In genomic region chr4:125140966-125141495, GRCh38 we compare ENCODE assay signal across 24 cellular contexts.
DNase-seq lines count a peak whose midpoint lies in the region; ATAC-seq, FAIRE-seq and TF ChIP-seq lines count a peak whose summit lies in the region.
"Had no signal": no experiment of that assay in that cellular context is flagged by ENCODE, and none has a peak within 500 bp of the region (broad histone marks: within the 10 kb centered on the region; RNA-seq: fewer than 3 reads in every experiment).

No MANE protein-coding gene starts in this region.

- TF ChIP-seq RAD21 in SK-N-SH (IDR thresholded peaks at IDR 0.05; ENCODE audit: low read length), result no peak

- no peaks in the 10 kb centered on the region for H3K27me3 Mint-ChIP-seq in stimulated activated naive CD8-positive, alpha-beta T cell treated with anti-CD3 and anti-CD28 coated beads, Interleukin-15, amount 100 ng/mL, for 72 hours
- H3K27me3 Mint-ChIP-seq: activated naive CD8-positive, alpha-beta T cell treated with anti-CD3 and anti-CD28 coated beads, Interleukin-2, amount 10 ng/mL, durations not matched to agents 7 days and 5 days; CD4-positive, CD25-positive, alpha-beta regulatory T cell; central memory CD8-positive, alpha-beta T cell; memory B cell; stimulated activated naive B cell treated with anti-CD40 and anti-IgM and Interleukin-4, amounts not matched to agents 10 μg/mL and 1 μg/mL and 100 μg/mL, for 72 hours had no signal

- TF ChIP-seq EP300 in SK-N-SH (IDR thresholded peaks at IDR 0.05; ENCODE audit: borderline replicate concordance in 1 of 2, low read depth in 1 of 2, low read length in 1 of 2), result no peak

- no peaks in the 10 kb centered on the region for H3K9me3 ChIP-seq in SK-N-SH
- H3K9me3 ChIP-seq: psoas muscle, tibial nerve had no signal

- no peaks in the 10 kb centered on the region for H3K36me3 ChIP-seq in SK-N-SH (replicated peaks in 1 of 2; ENCODE audit: control insufficient read depth in 1 of 2, insufficient read depth in 2 of 2, low read length in 1 of 2)
- H3K36me3 ChIP-seq: tibial nerve had no signal

- DNase-seq in ELR (ENCODE audit: low read depth), result peak; percentile 59
- peak; percentile 17 for DNase-seq in SK-N-SH
- peak; percentile 2 for DNase-seq in epithelial cell of proximal tubule (ENCODE audit: low read depth)
- DNase-seq in renal cortical epithelial cell (ENCODE audit: low read depth), result peak; percentile 34
- DNase-seq in stimulated activated naive CD8-positive, alpha-beta T cell treated with anti-CD3 and anti-CD28 coated beads, Interleukin-15, amount 100 ng/mL, for 72 hours, result no peak
- DNase-seq in sciatic nerve (ENCODE audit: low spot score), result no peak
- no peak for DNase-seq in GM12892 (ENCODE audit: insufficient read length)
- DNase-seq: activated naive CD8-positive, alpha-beta T cell treated with anti-CD3 and anti-CD28 coated beads, Interleukin-2, amount 10 ng/mL, durations not matched to agents 7 days and 5 days; CD4-positive, CD25-positive, alpha-beta regulatory T cell; DND-41; endodermal cell; natural killer cell; NCI-H2081; NCI-H524 treated with DMSO at 0.1 percent for 48 hours; psoas muscle; stimulated activated CD4-positive, alpha-beta T cell treated with anti-CD3 and anti-CD28 coated beads, Interleukin-12 subunit alpha, Interleukin-12 subunit beta, amount 100 ng/mL, for 4 hours; stimulated activated naive B cell treated with anti-CD40 and anti-IgM and Interleukin-4, amounts not matched to agents 10 μg/mL and 1 μg/mL and 100 μg/mL, for 72 hours; T-helper 9 cell had no signal

- no peak for TF ChIP-seq CTCF in SK-N-SH (IDR thresholded peaks at IDR 0.05)
- TF ChIP-seq CTCF in epithelial cell of proximal tubule (conservative IDR thresholded peaks at IDR 0.05; ENCODE audit: low read depth, low read length), result no peak

- H3K9ac ChIP-seq in SK-N-SH, result no peak overlapping the region

- no peaks in the 10 kb centered on the region for H3K79me2 ChIP-seq in SK-N-SH (ENCODE audit: insufficient read depth)

- ATAC-seq in stimulated activated naive CD8-positive, alpha-beta T cell treated with anti-CD3 and anti-CD28 coated beads, Interleukin-15, amount 100 ng/mL, for 72 hours, result no peak
- no peak for ATAC-seq in HG03095 (IDR thresholded peaks at IDR 0.05; ENCODE audit: unreplicated experiment)
- no peak for ATAC-seq in sciatic nerve
- ATAC-seq: activated CD4-positive, CD25-positive, alpha-beta regulatory T cell treated with anti-CD3 and anti-CD28 coated beads, Interleukin-2, amount 50 U/mL, for 24 hours; natural killer cell; psoas muscle; stimulated activated naive B cell treated with anti-CD40 and anti-IgM and Interleukin-4, amounts not matched to agents 10 μg/mL and 1 μg/mL and 100 μg/mL, for 72 hours had no signal

- no peaks in the 10 kb centered on the region for H3K4me1 Mint-ChIP-seq in stimulated activated naive CD8-positive, alpha-beta T cell treated with anti-CD3 and anti-CD28 coated beads, Interleukin-15, amount 100 ng/mL, for 72 hours
- H3K4me1 Mint-ChIP-seq: activated naive CD8-positive, alpha-beta T cell treated with anti-CD3 and anti-CD28 coated beads, Interleukin-2, amount 10 ng/mL, durations not matched to agents 7 days and 5 days; CD4-positive, CD25-positive, alpha-beta regulatory T cell; central memory CD8-positive, alpha-beta T cell; endodermal cell; memory B cell; natural killer cell; stimulated activated naive B cell treated with anti-CD40 and anti-IgM and Interleukin-4, amounts not matched to agents 10 μg/mL and 1 μg/mL and 100 μg/mL, for 72 hours had no signal

- no peak overlapping the region for H3K27ac Mint-ChIP-seq in stimulated activated naive CD8-positive, alpha-beta T cell treated with anti-CD3 and anti-CD28 coated beads, Interleukin-15, amount 100 ng/mL, for 72 hours
- H3K27ac Mint-ChIP-seq: activated naive CD8-positive, alpha-beta T cell treated with anti-CD3 and anti-CD28 coated beads, Interleukin-2, amount 10 ng/mL, durations not matched to agents 7 days and 5 days; activated T-helper 1 cell treated with anti-CD3 and anti-CD28 coated beads, Interleukin-12 subunit alpha, Interleukin-12 subunit beta, Interleukin-2, Interleukin-4 antibody, amounts not matched to agents 30 ng/mL and 10 ng/mL and 1 ng/mL, durations not matched to agents 14 hours and 24 hours and 36 hours; CD4-positive, CD25-positive, alpha-beta regulatory T cell; endodermal cell; memory B cell; natural killer cell; stimulated activated naive B cell treated with anti-CD40 and anti-IgM and Interleukin-4, amounts not matched to agents 10 μg/mL and 1 μg/mL and 100 μg/mL, for 72 hours had no signal

- H3K9me2 ChIP-seq in SK-N-SH, result 0 out of 2 replicates have a peak, but pooled peaks cover 3% of the 10 kb centered on the region

- H3F3A ChIP-seq in SK-N-SH (replicated peaks; ENCODE audit: insufficient read depth), result no peaks in the 10 kb centered on the region

- H3K27ac ChIP-seq in SK-N-SH (ENCODE audit: low read depth in 2 of 2, low read length in 1 of 2), result no peak overlapping the region
- H3K27ac ChIP-seq: psoas muscle, tibial nerve had no signal

- H3K4me3 ChIP-seq in SK-N-SH (ENCODE audit: low read depth in 2 of 2, low read length in 1 of 2) (no peak overlapping the region), epithelial cell of proximal tubule (ENCODE audit: low read depth, low read length) (no peak overlapping the region)
- H3K4me3 ChIP-seq: psoas muscle, tibial nerve had no signal

- no peaks in the 10 kb centered on the region for H3K9me3 Mint-ChIP-seq in stimulated activated naive CD8-positive, alpha-beta T cell treated with anti-CD3 and anti-CD28 coated beads, Interleukin-15, amount 100 ng/mL, for 72 hours
- H3K9me3 Mint-ChIP-seq: activated naive CD8-positive, alpha-beta T cell treated with anti-CD3 and anti-CD28 coated beads, Interleukin-2, amount 10 ng/mL, durations not matched to agents 7 days and 5 days; activated T-helper 1 cell treated with anti-CD3 and anti-CD28 coated beads, Interleukin-12 subunit alpha, Interleukin-12 subunit beta, Interleukin-2, Interleukin-4 antibody, amounts not matched to agents 30 ng/mL and 10 ng/mL and 1 ng/mL, durations not matched to agents 14 hours and 24 hours and 36 hours; endodermal cell; stimulated activated naive B cell treated with anti-CD40 and anti-IgM and Interleukin-4, amounts not matched to agents 10 μg/mL and 1 μg/mL and 100 μg/mL, for 72 hours had no signal

- no peak for TF ChIP-seq POLR2A in GM12892 (IDR thresholded peaks at IDR 0.05; ENCODE audit: low read depth, low read length)

- H3K4me2 ChIP-seq in SK-N-SH, result peak overlapping the region; percentile 24; the same call in 1 of the 2 replicates

- H4K20me1 ChIP-seq in SK-N-SH (ENCODE audit: insufficient read depth), result no peaks in the 10 kb centered on the region

- H2AFZ ChIP-seq in SK-N-SH (ENCODE audit: low read depth), result peak overlapping the region; percentile 72

- CTCF ChIA-PET in SK-N-SH (lab: Yijun Ruan, JAX), result no interaction called here

- H3K4me3 Mint-ChIP-seq in stimulated activated naive CD8-positive, alpha-beta T cell treated with anti-CD3 and anti-CD28 coated beads, Interleukin-15, amount 100 ng/mL, for 72 hours, result no peak overlapping the region
- H3K4me3 Mint-ChIP-seq: activated naive CD8-positive, alpha-beta T cell treated with anti-CD3 and anti-CD28 coated beads, Interleukin-2, amount 10 ng/mL, durations not matched to agents 7 days and 5 days; activated T-helper 1 cell treated with anti-CD3 and anti-CD28 coated beads, Interleukin-12 subunit alpha, Interleukin-12 subunit beta, Interleukin-2, Interleukin-4 antibody, amounts not matched to agents 30 ng/mL and 10 ng/mL and 1 ng/mL, durations not matched to agents 14 hours and 24 hours and 36 hours; CD4-positive, CD25-positive, alpha-beta regulatory T cell; central memory CD8-positive, alpha-beta T cell; endodermal cell; memory B cell; natural killer cell; stimulated activated naive B cell treated with anti-CD40 and anti-IgM and Interleukin-4, amounts not matched to agents 10 μg/mL and 1 μg/mL and 100 μg/mL, for 72 hours had no signal

- POLR2A ChIA-PET in SK-N-SH (lab: Yijun Ruan, JAX), result no interaction called here

- 40% methylated on average over 4 of the region's 4 CpGs for WGBS in SK-N-SH (ENCODE audit: low lambda C conversion rate)

- peaks cover 0 to 4% of the 10 kb centered on the region in 2 experiments; a peak in 2 of 4 replicates for H3K4me1 ChIP-seq in SK-N-SH (ENCODE audit: control insufficient read depth in 1 of 2, insufficient read depth in 2 of 2, low read depth in 1 of 2, low read length in 1 of 2)
- H3K4me1 ChIP-seq: psoas muscle had no signal

- intact Hi-C loops in sciatic nerve (cut with DNase I), result loop anchor here (5.0 kb wide), 1 partner anchor 39 kb away; no protein-coding TSS in a partner anchor

- H3K27me3 ChIP-seq in SK-N-SH (ENCODE audit: insufficient read depth), result no peaks in the 10 kb centered on the region
- H3K27me3 ChIP-seq: tibial nerve had no signal

- no peak for FAIRE-seq in GM12892 (lab: Jason Lieb, UNC)

TF ChIP-seq in SK-N-SH, 30 proteins besides CTCF, POLR2A, EP300 and RAD21 (continues in another document):
- TF ChIP-seq TAF1 (IDR thresholded peaks at IDR 0.05; ENCODE audit: borderline replicate concordance, low read depth, low read length) (no peak), JUND (IDR thresholded peaks at IDR 0.05) (peak; percentile 23; the same call in 1 of the 2 replicates), TEAD4 (IDR thresholded peaks at IDR 0.05; ENCODE audit: borderline replicate concordance, insufficient read depth) (no peak), RXRA (IDR thresholded peaks at IDR 0.05; ENCODE audit: borderline replicate concordance, low read depth) (no peak)

Comparison
In these comparisons a context has a peak if more than half of its experiments do, and no peak if none do; other contexts are left out.
1. DNase-seq: peak in ELR (single experiment), SK-N-SH (single experiment), epithelial cell of proximal tubule (single experiment) and renal cortical epithelial cell (single experiment); none in stimulated activated naive CD8-positive, alpha-beta T cell treated with anti-CD3 and anti-CD28 coated beads, Interleukin-15, amount 100 ng/mL, for 72 hours (0 of 2), sciatic nerve (single experiment) and GM12892 (single experiment).